ENCODE assay signal across 12 cellular contexts in genomic region chr11:64746486-64746885, GRCh38. TPM values are rescaled to one million over a fixed set of nuclear protein-coding genes. Genes with fewer than 3 reads are reported as not detected.
A peak's percentile ranks its signal among the peaks of the same experiment; 100 is the strongest.
DNase-seq lines count a peak whose midpoint lies in the region; ATAC-seq and TF ChIP-seq lines count a peak whose summit lies in the region.
"Had no signal": no experiment of that assay in that cellular context is flagged by ENCODE, and none has a peak within 500 bp of the region (broad histone marks: within the 10 kb centered on the region; RNA-seq: fewer than 3 reads in every experiment).

No MANE protein-coding gene starts in this region.

- no peak overlapping the region for H2BK5ac ChIP-seq in H9 (ENCODE audit: insufficient read length, low read length)

- H3K4me1 ChIP-seq in H9 (ENCODE audit: insufficient read depth, low read length) (no peaks in the 10 kb centered on the region), left lung (peaks cover 27 to 47% of the 10 kb centered on the region in 2 donors), suprapubic skin (peaks cover 44% of the 10 kb centered on the region)

- no peak overlapping the region for H2AFZ ChIP-seq in H9 (ENCODE audit: low read length)

- H3K4ac ChIP-seq in H9 (ENCODE audit: low read depth, low read length): no peak overlapping the region

- H3K27me3 ChIP-seq in H9 (ENCODE audit: insufficient read depth, low read length) (peaks cover 1% of the 10 kb centered on the region; the same call in 1 of the 2 replicates), left lung (peaks cover 5 to 46% of the 10 kb centered on the region in 2 donors), suprapubic skin (peaks cover 37% of the 10 kb centered on the region)

- H3K27ac Mint-ChIP-seq in H9: 0 out of 7 replicates have a peak overlapping the region, but pooled peaks of 1 of the 3 experiments have one; percentile 47
- peak overlapping the region; percentile 54 for H3K27ac Mint-ChIP-seq in activated CD4-positive, alpha-beta memory T cell treated with anti-CD3 and anti-CD28 coated beads for 36 hours
- H3K27ac Mint-ChIP-seq: activated T-cell treated with anti-CD3 and anti-CD28 coated beads, Interleukin-2, amount 50 U/mL, for 24 hours had no signal

- no peak for ATAC-seq in left lung

- H2BK120ac ChIP-seq in H9 (ENCODE audit: low read depth, low read length, poor library complexity, severe bottlenecking): no peak overlapping the region

- no peaks in the 10 kb centered on the region for H3K9me3 Mint-ChIP-seq in H9
- H3K9me3 Mint-ChIP-seq in activated CD4-positive, alpha-beta memory T cell treated with anti-CD3 and anti-CD28 coated beads for 36 hours: no peaks in the 10 kb centered on the region
- H3K9me3 Mint-ChIP-seq: activated T-cell treated with anti-CD3 and anti-CD28 coated beads, Interleukin-2, amount 50 U/mL, for 24 hours; neural crest cell had no signal

- no CpG with 5 or more reads among the region's 10 CpGs for WGBS in H9 (ENCODE audit: extremely low coverage, insufficient read length, low lambda C conversion rate)
- WGBS in suprapubic skin: 83% methylated on average over 5 of the region's 10 CpGs

- H2AK5ac ChIP-seq in H9 (ENCODE audit: insufficient read length, low read length): no peak overlapping the region

- no peak for TF ChIP-seq EP300 in suprapubic skin (IDR thresholded peaks at IDR 0.05)

- H3K4me3 Mint-ChIP-seq in H9: peak overlapping the region in 1 of 2 experiments; percentile 65; a peak in 3 of 5 replicates
- peak overlapping the region; percentile 16 for H3K4me3 Mint-ChIP-seq in activated CD4-positive, alpha-beta memory T cell treated with anti-CD3 and anti-CD28 coated beads for 36 hours

- no peak overlapping the region for H3K23ac ChIP-seq in H9 (ENCODE audit: insufficient read length, low read depth, low read length)

- H3K9ac ChIP-seq in H9 (ENCODE audit: extremely low read depth, insufficient read length, low read length): no peak overlapping the region

- H2BK20ac ChIP-seq in H9 (ENCODE audit: low read depth, low read length, poor library complexity, severe bottlenecking): no peak overlapping the region

- H4K5ac ChIP-seq in H9 (ENCODE audit: insufficient read length, low read depth, low read length): no peak overlapping the region

- H3K36me3 Mint-ChIP-seq in H9 (ENCODE audit: insufficient read depth in 1 of 3, low read depth in 3 of 3): peaks cover 0 to 6% (median 0%) of the 10 kb centered on the region in 3 experiments; a peak in 2 of 7 replicates
- H3K36me3 Mint-ChIP-seq in activated CD4-positive, alpha-beta memory T cell treated with anti-CD3 and anti-CD28 coated beads for 36 hours: peaks cover 1% of the 10 kb centered on the region

- H3K27ac ChIP-seq in H9 (ENCODE audit: insufficient read length, low read depth, low read length) (no peak overlapping the region), left lung (peak overlapping the region; percentile 88 to 99), suprapubic skin (peak overlapping the region; percentile 28)

- H3K23me2 ChIP-seq in H9 (ENCODE audit: insufficient read length, low read depth, low read length, poor library complexity, severe bottlenecking): peaks cover 40% of the 10 kb centered on the region

- no peaks in the 10 kb centered on the region for H3K79me1 ChIP-seq in H9 (ENCODE audit: insufficient read depth, low read depth, low read length, poor library complexity, severe bottlenecking)

- H2BK15ac ChIP-seq in H9 (ENCODE audit: low read depth, low read length): no peak overlapping the region

- no peak for TF ChIP-seq POLR2A in suprapubic skin (IDR thresholded peaks at IDR 0.05)

- H3K4me2 ChIP-seq in H9 (ENCODE audit: insufficient read depth, insufficient read length, low read length): no peak overlapping the region

- no peak overlapping the region for H3K14ac ChIP-seq in H9 (ENCODE audit: insufficient read depth, low read length)

- DNase-seq in H9: peak; percentile 37
- DNase-seq in activated CD4-positive, alpha-beta memory T cell treated with anti-CD3 and anti-CD28 coated beads for 36 hours: no peak
- DNase-seq in left lung: no peak
- no peak for DNase-seq in suprapubic skin (ENCODE audit: low spot score in 2 of 2)
- no peak for DNase-seq in HPDE6-E6E7 (ENCODE audit: extremely low spot score)
- DNase-seq in NCI-H1048 (lab: John Stamatoyannopoulos, UW): no peak
- no peak for DNase-seq in hepatic stellate cell (ENCODE audit: low spot score)
- DNase-seq: cortex of kidney, NCI-H1092 treated with DMSO at 0.1 percent for 48 hours had no signal

- CTCF ChIA-PET in activated CD4-positive, alpha-beta memory T cell treated with anti-CD3 and anti-CD28 coated beads for 36 hours (lab: Charles Lee): interaction anchor here (1.4 to 1.8 kb wide), 2 partner anchors 21 to 58 kb away, joined by 5 read pairs; no protein-coding TSS in a partner anchor

- H4K8ac ChIP-seq in H9 (replicated peaks; ENCODE audit: insufficient read length, low read depth, low read length): no peak overlapping the region

- H3K18ac ChIP-seq in H9 (ENCODE audit: insufficient read length, low read depth, low read length): no peak overlapping the region

- POLR2A ChIA-PET in activated CD4-positive, alpha-beta memory T cell treated with anti-CD3 and anti-CD28 coated beads for 36 hours (lab: Charles Lee): no interaction called here

- H4K20me1 ChIP-seq in H9 (ENCODE audit: control insufficient read depth, insufficient read depth, insufficient read length): no peaks in the 10 kb centered on the region

- H3K4me1 Mint-ChIP-seq in H9: peaks cover 19 to 21% of the 10 kb centered on the region in 2 experiments
- H3K4me1 Mint-ChIP-seq in activated CD4-positive, alpha-beta memory T cell treated with anti-CD3 and anti-CD28 coated beads for 36 hours (ENCODE audit: low read depth): peaks cover 26% of the 10 kb centered on the region

- H3T11ph ChIP-seq in H9 (ENCODE audit: low read length): no peak overlapping the region

- intact Hi-C loops in activated CD4-positive, alpha-beta memory T cell treated with anti-CD3 and anti-CD28 coated beads for 36 hours (cut with micrococcal nuclease): loop anchor here (10.0 kb wide), 1 partner anchor 368 kb away; the partner anchor contains the start of genes TM7SF2 and ZNHIT2
- intact Hi-C loops in left lung (cut with DNase I): no loop called here

- no peaks in the 10 kb centered on the region for H3K79me2 ChIP-seq in H9 (ENCODE audit: insufficient read depth, low read length)

- H3K36me3 ChIP-seq in left lung (peaks cover 0 to 5% of the 10 kb centered on the region in 2 donors), suprapubic skin (no peaks in the 10 kb centered on the region)

- H3K4me3 ChIP-seq in left lung: no peak overlapping the region
- no peak overlapping the region for H3K4me3 ChIP-seq in suprapubic skin

- no peak for TF ChIP-seq CTCF in H9 (conservative IDR thresholded peaks at IDR 0.05)
- no peak for TF ChIP-seq CTCF in left lung (IDR thresholded peaks at IDR 0.05)
- TF ChIP-seq CTCF in suprapubic skin (IDR thresholded peaks at IDR 0.05): no peak

- peaks cover 32% of the 10 kb centered on the region for H3K27me3 Mint-ChIP-seq in H9 (ENCODE audit: low read depth)
- peaks cover 8% of the 10 kb centered on the region for H3K27me3 Mint-ChIP-seq in activated CD4-positive, alpha-beta memory T cell treated with anti-CD3 and anti-CD28 coated beads for 36 hours

- no peak overlapping the region for H3K56ac ChIP-seq in H9 (ENCODE audit: insufficient read length, low read depth, low read length)

- H4K91ac ChIP-seq in H9 (ENCODE audit: insufficient read length, low read depth, low read length): no peak overlapping the region

- no peak overlapping the region for H2BK12ac ChIP-seq in H9 (ENCODE audit: insufficient read length, low read depth, low read length)

- H3K9me3 ChIP-seq in H9 (ENCODE audit: control insufficient read depth, low read depth, low read length) (no peaks in the 10 kb centered on the region), left lung (no peaks in the 10 kb centered on the region), suprapubic skin (no peaks in the 10 kb centered on the region)

RNA-seq across cellular contexts. Expression of gene RASGRP2, which starts 2.5 kb away (rescaled TPM):
- total RNA-seq in H9 (2021): 24.0 and 26.9 TPM in 2 replicates
- total RNA-seq in activated CD4-positive, alpha-beta memory T cell treated with anti-CD3 and anti-CD28 coated beads for 36 hours: 1 to 10 TPM; 7.5 to 8.2 TPM
- 10 to 100 TPM; 10.8 to 35.3 TPM for total RNA-seq in left lung
- 1 to 10 TPM in 2 of 4 donors, under 1 TPM in 2; 0.64 to 7.6 (median 3.9) TPM for total RNA-seq in suprapubic skin
- total RNA-seq: Daoy had no signal

RNA-seq across cellular contexts. Expression of gene PYGM, which starts 13.3 kb away (rescaled TPM):
- total RNA-seq in H9 (2021) (3.6 TPM in 2 replicates), left lung (1 to 10 TPM; 1.3 to 3.7 TPM), suprapubic skin (1 to 10 TPM; 1.1 to 2.7 (median 1.2) TPM)
- total RNA-seq in activated CD4-positive, alpha-beta memory T cell treated with anti-CD3 and anti-CD28 coated beads for 36 hours: 1 to 10 TPM in 1 of 2 experiments, under 1 TPM in 1; 0.94 to 1.6 TPM
- total RNA-seq: Daoy had no signal

RNA-seq across cellular contexts. Expression of gene NRXN2, which starts 23.5 kb away (rescaled TPM):
- total RNA-seq in H9 (2021): 3.9 and 4.8 TPM in 2 replicates
- total RNA-seq in activated CD4-positive, alpha-beta memory T cell treated with anti-CD3 and anti-CD28 coated beads for 36 hours: under 1 TPM; 0.31 to 0.41 TPM
- 1 to 10 TPM; 3.5 to 7.9 TPM for total RNA-seq in left lung
- under 1 TPM in 3 of 4 donors, not detected in 1; 0.21 to 0.72 (median 0.64) TPM for total RNA-seq in suprapubic skin

RNA-seq across cellular contexts. Expression of gene SF1, which starts 31.9 kb away (rescaled TPM):
- 514 and 528 TPM in 2 replicates for total RNA-seq in H9 (2021)
- 100 to 1,000 TPM; 323 to 328 TPM for total RNA-seq in activated CD4-positive, alpha-beta memory T cell treated with anti-CD3 and anti-CD28 coated beads for 36 hours
- total RNA-seq in left lung: 100 to 1,000 TPM; 169 to 228 TPM
- total RNA-seq in suprapubic skin: 100 to 1,000 TPM; 270 to 559 (median 373) TPM

RNA-seq across cellular contexts. Expression of gene MAP4K2, which starts 56.5 kb away (rescaled TPM):
- total RNA-seq in H9 (2021) (21.6 and 24.7 TPM in 2 replicates), left lung (10 to 100 TPM; 19.3 to 23.2 TPM), suprapubic skin (10 to 100 TPM; 13.6 to 20.4 (median 15.3) TPM)
- total RNA-seq in activated CD4-positive, alpha-beta memory T cell treated with anti-CD3 and anti-CD28 coated beads for 36 hours: 10 to 100 TPM; 83.3 to 85.8 TPM
